8 cellular contexts compared by ENCODE assay signal in genomic region chr1:156572663-156573018, GRCh38. TPM values are rescaled to one million over a fixed set of nuclear protein-coding genes. Genes with fewer than 3 reads are reported as not detected.
A peak's percentile ranks its signal among the peaks of the same experiment; 100 is the strongest.
DNase-seq lines count a peak whose midpoint lies in the region; ATAC-seq, FAIRE-seq and TF ChIP-seq lines count a peak whose summit lies in the region.

No MANE protein-coding gene starts in this region.

- no peak for TF ChIP-seq RAD21 in HCT116 (IDR thresholded peaks at IDR 0.05; ENCODE audit: low read depth)

- TF ChIP-seq POLR2A in HCT116 (IDR thresholded peaks at IDR 0.05; ENCODE audit: borderline replicate concordance, extremely low read depth, insufficient read depth, insufficient read length): no peak

- no peak for DNase-seq in HCT116 (ENCODE audit: low read depth, low spot score)
- no peak for DNase-seq in astrocyte (ENCODE audit: low read depth)
- no peak for DNase-seq in activated CD8-positive, alpha-beta memory T cell treated with anti-CD3 and anti-CD28 coated beads, Interleukin-2, amount 50 U/mL, for 4 hours

- peaks cover 10% of the 10 kb centered on the region for H3K27me3 Mint-ChIP-seq in astrocyte (ENCODE audit: low read depth, unreplicated experiment)

- no TSS peak for BruUV-seq in HCT116 (replicated peaks; lab: Mats Ljungman, UMichigan)

- H3K4me1 ChIP-seq in HCT116 (ENCODE audit: control insufficient read depth in 1 of 2, insufficient read depth in 2 of 2, low read length in 2 of 2): peaks cover 9 to 14% of the 10 kb centered on the region in 2 experiments
- H3K4me1 ChIP-seq in astrocyte (ENCODE audit: insufficient read depth, low read length): peaks cover 16% of the 10 kb centered on the region
- peaks cover 32% of the 10 kb centered on the region for H3K4me1 ChIP-seq in mucosa of stomach (ENCODE audit: control insufficient read depth, insufficient read depth, low read length)

- no peaks in the 10 kb centered on the region for H3K27me3 ChIP-seq in HCT116 (ENCODE audit: insufficient read depth, low read length)
- H3K27me3 ChIP-seq in astrocyte (ENCODE audit: insufficient read depth, low read length): no peaks in the 10 kb centered on the region
- no peaks in the 10 kb centered on the region for H3K27me3 ChIP-seq in mucosa of stomach (ENCODE audit: control insufficient read depth, insufficient read depth, low read length)

- peak overlapping the region; percentile 80 to 96 for H3K4me3 ChIP-seq in HCT116 (replicated peaks in 1 of 2; ENCODE audit: low read depth in 1 of 2, low read length in 2 of 2)
- peak overlapping the region; percentile 72 for H3K4me3 ChIP-seq in astrocyte (ENCODE audit: insufficient read depth, low read depth, low read length)
- H3K4me3 ChIP-seq in mucosa of stomach (ENCODE audit: low read length): peak overlapping the region; percentile 2

- ATAC-seq in HCT116 (no peak), HG03565 (IDR thresholded peaks at IDR 0.05; ENCODE audit: unreplicated experiment) (no peak), GM21717 (IDR thresholded peaks at IDR 0.05; ENCODE audit: unreplicated experiment) (no peak), GM21825 (IDR thresholded peaks at IDR 0.05; ENCODE audit: unreplicated experiment) (no peak)

- peak overlapping the region; percentile 82 for H3K4me3 Mint-ChIP-seq in astrocyte (ENCODE audit: unreplicated experiment)

- peak overlapping the region; percentile 1 for H3K27ac Mint-ChIP-seq in astrocyte (ENCODE audit: unreplicated experiment)

- CTCF ChIA-PET in HCT116 (lab: Charles Lee): no interaction called here

- H3K36me3 Mint-ChIP-seq in astrocyte (ENCODE audit: low read depth, unreplicated experiment): no peaks in the 10 kb centered on the region

- TF ChIP-seq CTCF in 22Rv1 (IDR thresholded peaks at IDR 0.05): no peak
- TF ChIP-seq CTCF in HCT116 (IDR thresholded peaks at IDR 0.05 in 2 of 3, conservative IDR thresholded peaks at IDR 0.05 in 1 of 3; ENCODE audit: borderline replicate concordance in 1 of 3, insufficient read depth in 1 of 3, low read depth in 2 of 3, low read length in 2 of 3): no peak
- TF ChIP-seq CTCF in astrocyte (IDR thresholded peaks at IDR 0.05; ENCODE audit: insufficient read depth, low read depth, low read length): no peak

- intact Hi-C loops in HCT116 (cut with micrococcal nuclease): no loop called here

- peak overlapping the region; percentile 35 for H2AFZ ChIP-seq in HCT116 (ENCODE audit: low read depth, low read length, poor library complexity, severe bottlenecking)
- H2AFZ ChIP-seq in astrocyte (ENCODE audit: low read depth, low read length): peak overlapping the region; percentile 66

- peaks cover 26% of the 10 kb centered on the region for H3K79me2 ChIP-seq in HCT116 (ENCODE audit: insufficient read depth, low read length)
- peaks cover 19% of the 10 kb centered on the region for H3K79me2 ChIP-seq in astrocyte (ENCODE audit: insufficient read depth, low read length)

- H3K9me3 ChIP-seq in HCT116 (ENCODE audit: control insufficient read depth in 1 of 2, insufficient read depth in 1 of 2, low read depth in 1 of 2, low read length in 2 of 2) (no peaks in the 10 kb centered on the region), astrocyte (ENCODE audit: insufficient read depth, low read depth, low read length) (no peaks in the 10 kb centered on the region), mucosa of stomach (ENCODE audit: control insufficient read depth, low read length) (no peaks in the 10 kb centered on the region)

- H3K9me2 ChIP-seq in HCT116 (ENCODE audit: insufficient read depth): no peaks in the 10 kb centered on the region

- peaks cover 15% of the 10 kb centered on the region for H3K4me1 Mint-ChIP-seq in astrocyte (ENCODE audit: low read depth, unreplicated experiment)

- no peak for FAIRE-seq in astrocyte (lab: Jason Lieb, UNC)

- RAD21 ChIA-PET in HCT116 (lab: Charles Lee; ENCODE audit: low non-redundant PET in 1 of 2, low total read pairs in 2 of 2, uncharacterized antibody in 2 of 2, unreplicated experiment in 2 of 2): no interaction called here

- peaks cover 0 to 4% of the 10 kb centered on the region in 2 experiments; a peak in 1 of 4 replicates for H3K36me3 ChIP-seq in HCT116 (ENCODE audit: control insufficient read depth in 1 of 2, insufficient read depth in 2 of 2, low read length in 2 of 2)
- peaks cover 5% of the 10 kb centered on the region for H3K36me3 ChIP-seq in astrocyte (ENCODE audit: insufficient read depth, low read length)
- H3K36me3 ChIP-seq in mucosa of stomach (ENCODE audit: control insufficient read depth, insufficient read depth, low read length): no peaks in the 10 kb centered on the region

- POLR2A ChIA-PET in HCT116 (lab: Charles Lee): no interaction called here

- H3K27ac ChIP-seq in 22Rv1: peak overlapping the region; percentile 67; the same call in 1 of the 2 replicates
- H3K27ac ChIP-seq in HCT116 (ENCODE audit: low read depth, low read length): no peak overlapping the region
- H3K27ac ChIP-seq in astrocyte (ENCODE audit: low read depth, low read length): no peak overlapping the region

- H3K9ac ChIP-seq in HCT116 (ENCODE audit: low read length) (peak overlapping the region; percentile 81), astrocyte (ENCODE audit: low read length) (no peak overlapping the region), mucosa of stomach (ENCODE audit: low read length) (peak overlapping the region; percentile 42)

- H3K4me2 ChIP-seq in HCT116 (ENCODE audit: low read length) (peak overlapping the region; percentile 99), astrocyte (ENCODE audit: low read length) (peak overlapping the region; percentile 86)

- no peaks in the 10 kb centered on the region for H4K20me1 ChIP-seq in HCT116 (ENCODE audit: insufficient read depth)
- no peaks in the 10 kb centered on the region for H4K20me1 ChIP-seq in astrocyte (ENCODE audit: insufficient read depth, low read length)

- no peaks in the 10 kb centered on the region for H3K9me3 Mint-ChIP-seq in astrocyte (ENCODE audit: unreplicated experiment)

TF ChIP-seq in HCT116, 20 proteins besides CTCF, POLR2A, EP300 and RAD21:
- TF ChIP-seq ELF1 (IDR thresholded peaks at IDR 0.05; ENCODE audit: borderline replicate concordance, low read depth) (no peak), SIN3A (IDR thresholded peaks at IDR 0.05; ENCODE audit: low read depth) (no peak), TCF7L2 (IDR thresholded peaks at IDR 0.05; ENCODE audit: borderline replicate concordance, extremely low read depth, insufficient read depth, insufficient read length) (no peak), ATF3 (IDR thresholded peaks at IDR 0.05) (no peak), MAX (IDR thresholded peaks at IDR 0.05) (no peak), FOSL1 (IDR thresholded peaks at IDR 0.05; ENCODE audit: low read depth) (no peak), POLR2AphosphoS5 (IDR thresholded peaks at IDR 0.05; ENCODE audit: low read depth, low read length) (no peak), EZH2phosphoT487 (IDR thresholded peaks at IDR 0.05; ENCODE audit: borderline replicate concordance) (no peak), ZBTB33 (IDR thresholded peaks at IDR 0.05; ENCODE audit: extremely low read depth, insufficient replicate concordance, low read length) (no peak), CBX3 (IDR thresholded peaks at IDR 0.05; ENCODE audit: low read depth) (no peak), YY1 (IDR thresholded peaks at IDR 0.05; ENCODE audit: extremely low read depth, insufficient replicate concordance, low read depth, low read length) (no peak), EZH2 (IDR thresholded peaks at IDR 0.05) (no peak)

RNA-seq across cellular contexts. Expression of gene IQGAP3, which starts 0.3 kb away (rescaled TPM):
- total RNA-seq in HCT116 (2021; ENCODE audit: unreplicated experiment) (38.8 TPM), astrocyte (1.9 and 2.2 TPM in 2 replicates)
- polyA plus RNA-seq in HCT116 (2012): 50.5 and 52.1 TPM in 2 replicates

RNA-seq across cellular contexts. Expression of gene TTC24, which starts 6.9 kb away (rescaled TPM):
- total RNA-seq in HCT116 (2021; ENCODE audit: unreplicated experiment) (not detected), astrocyte (not detected in 2 replicates)
- polyA plus RNA-seq in HCT116 (2012): 0.10 and 0.21 TPM in 2 replicates

RNA-seq across cellular contexts. Expression of gene NAXE, which starts 18.9 kb away (rescaled TPM):
- 139 TPM for total RNA-seq in HCT116 (2021; ENCODE audit: unreplicated experiment)
- polyA plus RNA-seq in HCT116 (2012): 130 and 140 TPM in 2 replicates
- total RNA-seq in astrocyte: 48.5 and 51.1 TPM in 2 replicates

RNA-seq across cellular contexts. Expression of gene GPATCH4, which starts 28.6 kb away (rescaled TPM):
- 39.4 TPM for total RNA-seq in HCT116 (2021; ENCODE audit: unreplicated experiment)
- 24.9 and 33.0 TPM in 2 replicates for polyA plus RNA-seq in HCT116 (2012)
- 20.6 and 22.8 TPM in 2 replicates for total RNA-seq in astrocyte

RNA-seq across cellular contexts. Expression of gene HAPLN2, which starts 46.6 kb away (rescaled TPM):
- total RNA-seq in HCT116 (2021; ENCODE audit: unreplicated experiment): 0.54 TPM
- 0.47 and 0.60 TPM in 2 replicates for polyA plus RNA-seq in HCT116 (2012)
- not detected in 2 replicates for total RNA-seq in astrocyte

Comparison
In these comparisons a context has a peak if more than half of its experiments do, and no peak if none do; other contexts are left out.
1. H3K4me3 ChIP-seq: peak in every context shown above with its lines; median percentile 88 in HCT116; 72 in astrocyte; 2 in mucosa of stomach.
2. RNA of gene IQGAP3, which starts 0.3 kb away (total RNA-seq): 38.8 TPM in HCT116 (single experiment); 1.9 to 2.2 TPM in astrocyte; every median in the first group is over 10 times any median in the second.